8 cellular contexts compared by ENCODE assay signal in genomic region chr3:143970773-143971366, GRCh38. TPM values are rescaled to one million over a fixed set of nuclear protein-coding genes. Genes with fewer than 3 reads are reported as not detected.
DNase-seq lines count a peak whose midpoint lies in the region; ATAC-seq and TF ChIP-seq lines count a peak whose summit lies in the region.

No MANE protein-coding gene starts in this region.

- no peaks in the 10 kb centered on the region for H3K27me3 ChIP-seq in AG04450 (ENCODE audit: control insufficient read depth, insufficient read depth, low read length)
- H3K27me3 ChIP-seq in OCI-LY1 (ENCODE audit: insufficient read depth, low read length), result no peaks in the 10 kb centered on the region

- peaks cover 33% of the 10 kb centered on the region for H3K4me1 ChIP-seq in OCI-LY1 (ENCODE audit: insufficient read depth, low read length, severe bottlenecking)

- H3K27ac ChIP-seq in AG04450 (ENCODE audit: low read depth, low read length), result peak overlapping the region; percentile 95
- peak overlapping the region; percentile 88 for H3K27ac ChIP-seq in OCI-LY1 (ENCODE audit: low read depth, low read length, poor library complexity, severe bottlenecking)
- H3K27ac ChIP-seq in substantia nigra (ENCODE audit: low read depth, low read length, poor library complexity, severe bottlenecking), result peak overlapping the region; percentile 99

- intact Hi-C loops in activated T-helper 2 cell treated with anti-CD3 and anti-CD28 coated beads, Interferon-gamma antibody, Interleukin-2, Interleukin-4, amounts not matched to agents 10 μg/mL and 5 μg/mL and 100 μg/mL, durations not matched to agents 14 hours and 24 hours and 36 hours (cut with micrococcal nuclease), result loop anchor here (1.0 to 10.0 kb wide), 9 partner anchors 123 to 1524 kb away; partner anchors contain the start of genes PLS1, SLC9A9, TRPC1 and U2SURP

- H3K79me2 ChIP-seq in OCI-LY1 (ENCODE audit: insufficient read depth, low read length), result peaks cover 24% of the 10 kb centered on the region

- peak overlapping the region; percentile 82 for H3K9ac ChIP-seq in OCI-LY1 (ENCODE audit: low read length)

- peak overlapping the region; percentile 94 for H3K27ac Mint-ChIP-seq in activated T-helper 2 cell treated with anti-CD3 and anti-CD28 coated beads, Interferon-gamma antibody, Interleukin-2, Interleukin-4, amounts not matched to agents 10 μg/mL and 5 μg/mL and 100 μg/mL, durations not matched to agents 14 hours and 24 hours and 36 hours
- H3K27ac Mint-ChIP-seq in neural crest cell (ENCODE audit: unreplicated experiment), result peak overlapping the region; percentile 99

- H3K36me3 Mint-ChIP-seq in activated T-helper 2 cell treated with anti-CD3 and anti-CD28 coated beads, Interferon-gamma antibody, Interleukin-2, Interleukin-4, amounts not matched to agents 10 μg/mL and 5 μg/mL and 100 μg/mL, durations not matched to agents 14 hours and 24 hours and 36 hours (ENCODE audit: low read depth), result no peaks in the 10 kb centered on the region
- no peaks in the 10 kb centered on the region for H3K36me3 Mint-ChIP-seq in neural crest cell (ENCODE audit: low read depth)

- POLR2A ChIA-PET in AG04450 (lab: Yijun Ruan, JAX), result interaction anchor here (0.8 to 2.0 kb wide), 11 partner anchors 10 to 969 kb away, joined by 3 to 17 read pairs (median 7); partner anchors contain the start of gene U2SURP

- H3K27me3 Mint-ChIP-seq in activated T-helper 2 cell treated with anti-CD3 and anti-CD28 coated beads, Interferon-gamma antibody, Interleukin-2, Interleukin-4, amounts not matched to agents 10 μg/mL and 5 μg/mL and 100 μg/mL, durations not matched to agents 14 hours and 24 hours and 36 hours (ENCODE audit: low read depth), result peaks cover 39% of the 10 kb centered on the region
- no peaks in the 10 kb centered on the region for H3K27me3 Mint-ChIP-seq in neural crest cell (ENCODE audit: low read depth)

- no peaks in the 10 kb centered on the region; the same call in 1 of the 2 replicates for H4K20me1 ChIP-seq in OCI-LY1 (ENCODE audit: insufficient read depth, low read length)

- peak; percentile 24 for ATAC-seq in GM18873 (IDR thresholded peaks at IDR 0.05; ENCODE audit: low FRiP score, unreplicated experiment)
- ATAC-seq in HG03135 (IDR thresholded peaks at IDR 0.05; ENCODE audit: unreplicated experiment), result peak; percentile 18

- H3K36me3 ChIP-seq in OCI-LY1 (ENCODE audit: insufficient read depth, low read length), result no peaks in the 10 kb centered on the region

- CTCF ChIA-PET in AG04450 (lab: Charles Lee), result interaction anchor here (0.6 to 2.5 kb wide), 8 partner anchors 9 to 800 kb away, joined by 3 to 10 read pairs (median 4); no protein-coding TSS in a partner anchor

- H3K9me2 ChIP-seq in OCI-LY1 (ENCODE audit: low read depth, low read length), result no peaks in the 10 kb centered on the region

- peaks cover 16% of the 10 kb centered on the region for H3K4me1 Mint-ChIP-seq in activated T-helper 2 cell treated with anti-CD3 and anti-CD28 coated beads, Interferon-gamma antibody, Interleukin-2, Interleukin-4, amounts not matched to agents 10 μg/mL and 5 μg/mL and 100 μg/mL, durations not matched to agents 14 hours and 24 hours and 36 hours (ENCODE audit: low read depth)
- peaks cover 33% of the 10 kb centered on the region for H3K4me1 Mint-ChIP-seq in neural crest cell

- peak overlapping the region; percentile 65 for H3K4me2 ChIP-seq in OCI-LY1 (ENCODE audit: low read length)

- H3K9me3 Mint-ChIP-seq in activated T-helper 2 cell treated with anti-CD3 and anti-CD28 coated beads, Interferon-gamma antibody, Interleukin-2, Interleukin-4, amounts not matched to agents 10 μg/mL and 5 μg/mL and 100 μg/mL, durations not matched to agents 14 hours and 24 hours and 36 hours, result no peaks in the 10 kb centered on the region
- H3K9me3 Mint-ChIP-seq in neural crest cell, result no peaks in the 10 kb centered on the region

- H3K4me3 Mint-ChIP-seq in activated T-helper 2 cell treated with anti-CD3 and anti-CD28 coated beads, Interferon-gamma antibody, Interleukin-2, Interleukin-4, amounts not matched to agents 10 μg/mL and 5 μg/mL and 100 μg/mL, durations not matched to agents 14 hours and 24 hours and 36 hours (ENCODE audit: low read depth), result peak overlapping the region; percentile 97
- peak overlapping the region; percentile 96 for H3K4me3 Mint-ChIP-seq in neural crest cell

- DNase-seq in AG04450 (ENCODE audit: low read depth, low spot score) (no peak), fibroblast of pulmonary artery (ENCODE audit: low read depth) (no peak), neural crest cell (ENCODE audit: low read depth, low spot score) (peak; percentile 53), substantia nigra (lab: John Stamatoyannopoulos, UW) (peak in 40 of 49 donors; percentile 17 to 82 (median 60))
- peak; percentile 47 for DNase-seq in activated T-helper 2 cell treated with anti-CD3 and anti-CD28 coated beads, Interferon-gamma antibody, Interleukin-2, Interleukin-4, amounts not matched to agents 10 μg/mL and 5 μg/mL and 100 μg/mL, durations not matched to agents 14 hours and 24 hours and 36 hours (ENCODE audit: low spot score)

- TF ChIP-seq CTCF in AG04450 (IDR thresholded peaks at IDR 0.05; ENCODE audit: low read depth, low read length), result no peak
- no peak for TF ChIP-seq CTCF in OCI-LY1 (IDR thresholded peaks at IDR 0.05; ENCODE audit: low read length)
- no peak for TF ChIP-seq CTCF in fibroblast of pulmonary artery (IDR thresholded peaks at IDR 0.05; ENCODE audit: low read length, missing control alignments)
- peak; percentile 19 for TF ChIP-seq CTCF in neural crest cell (conservative IDR thresholded peaks at IDR 0.05)

- H3K9me3 ChIP-seq in AG04450 (ENCODE audit: control insufficient read depth, insufficient read depth, low read length) (no peaks in the 10 kb centered on the region; the same call in 1 of the 2 replicates), OCI-LY1 (ENCODE audit: low read length) (no peaks in the 10 kb centered on the region)

- H2AFZ ChIP-seq in OCI-LY1 (ENCODE audit: low read length), result peak overlapping the region; percentile 61; the same call in 1 of the 2 replicates

- peak overlapping the region; percentile 94 for H3K4me3 ChIP-seq in AG04450 (ENCODE audit: low read depth, low read length)
- H3K4me3 ChIP-seq in OCI-LY1 (ENCODE audit: low read depth, low read length, poor library complexity, severe bottlenecking), result peak overlapping the region; percentile 77
- peak overlapping the region; percentile 58 for H3K4me3 ChIP-seq in fibroblast of pulmonary artery (replicated peaks; ENCODE audit: low read depth, low read length)

- H3F3A ChIP-seq in OCI-LY1 (ENCODE audit: insufficient read depth, low read length), result no peaks in the 10 kb centered on the region

RNA-seq across cellular contexts. Expression of gene DIPK2A, which starts 0.8 kb away (rescaled TPM):
- polyA plus RNA-seq in AG04450 (2011; rRNA removed), result 8.9 and 13.1 TPM in 2 replicates
- 10.2 and 16.2 TPM in 2 replicates for polyA minus RNA-seq in AG04450 (2011; rRNA and poly(A)+ RNA removed)
- 18.0 and 18.2 TPM in 2 replicates for total RNA-seq in activated T-helper 2 cell treated with anti-CD3 and anti-CD28 coated beads, Interferon-gamma antibody, Interleukin-2, Interleukin-4, amounts not matched to agents 10 μg/mL and 5 μg/mL and 100 μg/mL, durations not matched to agents 14 hours and 24 hours and 36 hours
- 15.5 and 19.5 TPM in 2 replicates for total RNA-seq in neural crest cell

Comparison
In these comparisons a context has a peak if more than half of its experiments do, and no peak if none do; other contexts are left out.
1. DNase-seq: peak in activated T-helper 2 cell treated with anti-CD3 and anti-CD28 coated beads, Interferon-gamma antibody, Interleukin-2, Interleukin-4, amounts not matched to agents 10 μg/mL and 5 μg/mL and 100 μg/mL, durations not matched to agents 14 hours and 24 hours and 36 hours (single experiment), neural crest cell (single experiment) and substantia nigra (40 of 49); none in AG04450 (single experiment) and fibroblast of pulmonary artery (single experiment).
2. Peak in every context shown above with its lines, with median percentiles within 50 percentile points of each other: H3K27ac ChIP-seq and H3K4me3 ChIP-seq.